ENCODE assay signal across 9 cellular contexts in genomic region chrX:9988762-9989161, GRCh38. TPM values are rescaled to one million over a fixed set of nuclear protein-coding genes. Genes with fewer than 3 reads are reported as not detected.
DNase-seq lines count a peak whose midpoint lies in the region; ATAC-seq and TF ChIP-seq lines count a peak whose summit lies in the region.
"Had no signal": no experiment of that assay in that cellular context is flagged by ENCODE, and none has a peak within 500 bp of the region (broad histone marks: within the 10 kb centered on the region; RNA-seq: fewer than 3 reads in every experiment).

No MANE protein-coding gene starts in this region.

- ATAC-seq in HG03342 (IDR thresholded peaks at IDR 0.05; ENCODE audit: unreplicated experiment), result no peak

- DNase-seq in AG09309 (ENCODE audit: low read depth), result no peak
- DNase-seq in GM23248, result peak; percentile 28
- DNase-seq in iris pigment epithelial cell (ENCODE audit: low read depth), result peak; percentile 19
- DNase-seq in activated CD4-positive, alpha-beta memory T cell treated with anti-CD3 and anti-CD28 coated beads for 36 hours, result no peak
- no peak for DNase-seq in middle frontal gyrus (ENCODE audit: extremely low spot score, low spot score)
- DNase-seq in NCI-H446 treated with DMSO at 0.1 percent for 48 hours (lab: John Stamatoyannopoulos, UW), result no peak

- no peaks in the 10 kb centered on the region for H3F3A ChIP-seq in GM23248 (ENCODE audit: insufficient read depth)

- H3K27ac ChIP-seq in GM23248 (no peak overlapping the region), VCaP (no peak overlapping the region)

- CTCF ChIA-PET in activated CD4-positive, alpha-beta memory T cell treated with anti-CD3 and anti-CD28 coated beads for 36 hours (lab: Charles Lee), result interaction anchor here (0.9 to 2.3 kb wide), 3 partner anchors 8 to 131 kb away, joined by 3 to 20 read pairs (median 6); no protein-coding TSS in a partner anchor

- H3K4me3 Mint-ChIP-seq in activated CD4-positive, alpha-beta memory T cell treated with anti-CD3 and anti-CD28 coated beads for 36 hours, result no peak overlapping the region

- in situ Hi-C loops in GM23248 (cut with MboI), result loop anchor here (10.0 kb wide), 1 partner anchor 104 kb away; no protein-coding TSS in a partner anchor

- H3K4me2 ChIP-seq in GM23248 (ENCODE audit: unreplicated experiment), result no peak overlapping the region

- H3K4me1 Mint-ChIP-seq in activated CD4-positive, alpha-beta memory T cell treated with anti-CD3 and anti-CD28 coated beads for 36 hours (ENCODE audit: low read depth), result no peaks in the 10 kb centered on the region

- no peaks in the 10 kb centered on the region for H3K9me3 Mint-ChIP-seq in activated CD4-positive, alpha-beta memory T cell treated with anti-CD3 and anti-CD28 coated beads for 36 hours

- H3K4me1 ChIP-seq in GM23248 (ENCODE audit: insufficient read depth), result no peaks in the 10 kb centered on the region

- WGBS in GM23248 (ENCODE audit: low coverage in 1 of 2, low lambda C conversion rate in 2 of 2, missing lambda C conversion rate in 2 of 2), 2 experiments, result 0 to 6% methylated on average over 1 of the region's 1 CpG

- H3K27me3 Mint-ChIP-seq in activated CD4-positive, alpha-beta memory T cell treated with anti-CD3 and anti-CD28 coated beads for 36 hours, result no peaks in the 10 kb centered on the region

- no peaks in the 10 kb centered on the region for H3K36me3 Mint-ChIP-seq in activated CD4-positive, alpha-beta memory T cell treated with anti-CD3 and anti-CD28 coated beads for 36 hours

- no peaks in the 10 kb centered on the region for H3K27me3 ChIP-seq in GM23248 (replicated peaks; ENCODE audit: insufficient read depth)

- no peaks in the 10 kb centered on the region for H3K36me3 ChIP-seq in GM23248 (ENCODE audit: low read depth)

- no peak overlapping the region for H3K4me3 ChIP-seq in AG09309 (ENCODE audit: control insufficient read depth, low read depth, low read length)
- no peak overlapping the region for H3K4me3 ChIP-seq in GM23248

- intact Hi-C loops in activated CD4-positive, alpha-beta memory T cell treated with anti-CD3 and anti-CD28 coated beads for 36 hours (cut with micrococcal nuclease), result loop anchor here (1.0 kb wide), 1 partner anchor 131 kb away; no protein-coding TSS in a partner anchor

- H3K9me2 ChIP-seq in GM23248 (ENCODE audit: insufficient read depth), result no peaks in the 10 kb centered on the region

- no peaks in the 10 kb centered on the region for H4K20me1 ChIP-seq in GM23248 (ENCODE audit: insufficient read depth)

- H2AFZ ChIP-seq in GM23248, result no peak overlapping the region

- H3K27ac Mint-ChIP-seq in activated CD4-positive, alpha-beta memory T cell treated with anti-CD3 and anti-CD28 coated beads for 36 hours, result no peak overlapping the region

- POLR2A ChIA-PET in activated CD4-positive, alpha-beta memory T cell treated with anti-CD3 and anti-CD28 coated beads for 36 hours (lab: Charles Lee), result no interaction called here

- H3K79me2 ChIP-seq in GM23248 (ENCODE audit: insufficient read depth), result no peaks in the 10 kb centered on the region

- peak; percentile 45 for TF ChIP-seq CTCF in AG09309 (IDR thresholded peaks at IDR 0.05; ENCODE audit: control insufficient read depth, insufficient read depth, low read depth, low read length, missing control alignments)
- peak; percentile 72 for TF ChIP-seq CTCF in VCaP (conservative IDR thresholded peaks at IDR 0.05)

- H3K9me3 ChIP-seq in GM23248 (ENCODE audit: low read depth), result no peaks in the 10 kb centered on the region

- no peak overlapping the region for H3K9ac ChIP-seq in GM23248

RNA-seq across cellular contexts. Expression of gene CLDN34, which starts 21.6 kb away (rescaled TPM):
- not detected in 2 replicates for total RNA-seq in GM23248 (2014; rRNA removed; shearing (Covaris generic))
- polyA plus RNA-seq in GM23248 (2016; fragmentation: Nextera tagmentation; extraction: Ambion mirVana), result not detected in 2 replicates
- not detected for total RNA-seq in activated CD4-positive, alpha-beta memory T cell treated with anti-CD3 and anti-CD28 coated beads for 36 hours
- total RNA-seq: skeletal muscle tissue had no signal

Comparison
In these comparisons a context has a peak if more than half of its experiments do, and no peak if none do; other contexts are left out.
1. DNase-seq: peak in GM23248 (single experiment) and iris pigment epithelial cell (single experiment); none in AG09309 (single experiment), activated CD4-positive, alpha-beta memory T cell treated with anti-CD3 and anti-CD28 coated beads for 36 hours (single experiment), middle frontal gyrus (single experiment) and NCI-H446 treated with DMSO at 0.1 percent for 48 hours (single experiment).